In genomic region chr15:48285329-48286214, GRCh38 we compare ENCODE assay signal across 8 cellular contexts. TPM values are rescaled to one million over a fixed set of nuclear protein-coding genes. Genes with fewer than 3 reads are reported as not detected.
DNase-seq lines count a peak whose midpoint lies in the region; ATAC-seq and TF ChIP-seq lines count a peak whose summit lies in the region.

No MANE protein-coding gene starts in this region.

- H3K27me3 ChIP-seq in BE2C, result no peaks in the 10 kb centered on the region

- H3K27me3 Mint-ChIP-seq in activated CD8-positive, alpha-beta T cell treated with anti-CD3 and anti-CD28 coated beads for 36 hours, result peaks cover 5% of the 10 kb centered on the region
- peaks cover 4 to 14% of the 10 kb centered on the region in 2 donors for H3K27me3 Mint-ChIP-seq in natural killer cell (ENCODE audit: low read depth in 2 of 2)

- TF ChIP-seq CTCF in BE2C (IDR thresholded peaks at IDR 0.05; ENCODE audit: low read depth, low read length) (peak; percentile 83), natural killer cell (IDR thresholded peaks at IDR 0.05) (peak; percentile 78)
- peak; percentile 80 for TF ChIP-seq CTCF in activated CD8-positive, alpha-beta T cell treated with anti-CD3 and anti-CD28 coated beads for 36 hours (IDR thresholded peaks at IDR 0.05)

- H3K27ac Mint-ChIP-seq in activated CD8-positive, alpha-beta T cell treated with anti-CD3 and anti-CD28 coated beads for 36 hours, result no peak overlapping the region
- H3K27ac Mint-ChIP-seq in natural killer cell, result no peak overlapping the region

- CTCF ChIA-PET in activated CD8-positive, alpha-beta T cell treated with anti-CD3 and anti-CD28 coated beads for 36 hours (lab: Charles Lee), result interaction anchor here (0.7 to 4.4 kb wide), 25 partner anchors 9 to 500 kb away, joined by 3 to 18 read pairs (median 4); no protein-coding TSS in a partner anchor

- intact Hi-C loops in activated CD8-positive, alpha-beta T cell treated with anti-CD3 and anti-CD28 coated beads for 36 hours (cut with micrococcal nuclease), result no loop called here
- intact Hi-C loops in natural killer cell (cut with micrococcal nuclease), result loop anchor here (5.0 kb wide), 1 partner anchor 1973 kb away; no protein-coding TSS in a partner anchor

- H3K4me1 ChIP-seq in BE2C, result no peaks in the 10 kb centered on the region

- ATAC-seq in GM18519 (IDR thresholded peaks at IDR 0.05; ENCODE audit: low FRiP score, unreplicated experiment), result peak; percentile 76
- ATAC-seq in HG03460 (IDR thresholded peaks at IDR 0.05; ENCODE audit: unreplicated experiment), result peak; percentile 67
- ATAC-seq in activated CD8-positive, alpha-beta T cell treated with anti-CD3 and anti-CD28 coated beads for 36 hours, result peak; percentile 70
- ATAC-seq in natural killer cell, result peak; percentile 53 to 64 (median 58)
- ATAC-seq in GM18517 (IDR thresholded peaks at IDR 0.05; ENCODE audit: unreplicated experiment), result no peak

- no peak overlapping the region for H3K4me3 Mint-ChIP-seq in activated CD8-positive, alpha-beta T cell treated with anti-CD3 and anti-CD28 coated beads for 36 hours
- no peak overlapping the region for H3K4me3 Mint-ChIP-seq in natural killer cell

- DNase-seq in BE2C (peak; percentile 63), NCI-H510A treated with DMSO at 0.1 percent for 48 hours (lab: John Stamatoyannopoulos, UW) (peak; percentile 47), fibroblast of gingiva (ENCODE audit: low read depth) (peak; percentile 76), natural killer cell (no peak)
- peak; percentile 61 for DNase-seq in activated CD8-positive, alpha-beta T cell treated with anti-CD3 and anti-CD28 coated beads for 36 hours

- H3K9me3 ChIP-seq in BE2C, result no peaks in the 10 kb centered on the region

- POLR2A ChIA-PET in activated CD8-positive, alpha-beta T cell treated with anti-CD3 and anti-CD28 coated beads for 36 hours (lab: Charles Lee), result no interaction called here

- H3K4me3 ChIP-seq in BE2C (ENCODE audit: low read depth, low read length), result peak overlapping the region; percentile 34

- no peaks in the 10 kb centered on the region for H3K9me3 Mint-ChIP-seq in activated CD8-positive, alpha-beta T cell treated with anti-CD3 and anti-CD28 coated beads for 36 hours
- H3K9me3 Mint-ChIP-seq in natural killer cell, result no peaks in the 10 kb centered on the region

- H3K36me3 Mint-ChIP-seq in activated CD8-positive, alpha-beta T cell treated with anti-CD3 and anti-CD28 coated beads for 36 hours (ENCODE audit: low read depth), result no peaks in the 10 kb centered on the region
- H3K36me3 Mint-ChIP-seq in natural killer cell, result no peaks in the 10 kb centered on the region

- peaks cover 2% of the 10 kb centered on the region for H3K4me1 Mint-ChIP-seq in activated CD8-positive, alpha-beta T cell treated with anti-CD3 and anti-CD28 coated beads for 36 hours (ENCODE audit: low read depth)
- H3K4me1 Mint-ChIP-seq in natural killer cell, result peaks cover 0 to 6% of the 10 kb centered on the region in 2 donors

- H3K36me3 ChIP-seq in BE2C, result no peaks in the 10 kb centered on the region

RNA-seq across cellular contexts. Expression of gene DUT, which starts 45.7 kb away (rescaled TPM):
- polyA plus RNA-seq in BE2C (2012; ENCODE audit: insufficient read depth, insufficient read length, low read depth), result 124 TPM
- 100 to 1,000 TPM; 527 TPM for total RNA-seq in activated CD8-positive, alpha-beta T cell treated with anti-CD3 and anti-CD28 coated beads for 36 hours
- total RNA-seq in natural killer cell, result 10 to 100 TPM; 34.4 to 48.3 (median 44.8) TPM

Comparison
In these comparisons a context has a peak if more than half of its experiments do, and no peak if none do; other contexts are left out.
1. RNA of gene DUT, which starts 45.7 kb away (total RNA-seq): 527 TPM in activated CD8-positive, alpha-beta T cell treated with anti-CD3 and anti-CD28 coated beads for 36 hours; 34.4 to 48.3 TPM in natural killer cell; every median in the first group is over 10 times any median in the second.
2. Peak in every context shown above with its lines, with median percentiles within 50 percentile points of each other: CTCF ChIP-seq.